Comparison of ENCODE assay signal across 14 cellular contexts in the genomic region with DNA sequence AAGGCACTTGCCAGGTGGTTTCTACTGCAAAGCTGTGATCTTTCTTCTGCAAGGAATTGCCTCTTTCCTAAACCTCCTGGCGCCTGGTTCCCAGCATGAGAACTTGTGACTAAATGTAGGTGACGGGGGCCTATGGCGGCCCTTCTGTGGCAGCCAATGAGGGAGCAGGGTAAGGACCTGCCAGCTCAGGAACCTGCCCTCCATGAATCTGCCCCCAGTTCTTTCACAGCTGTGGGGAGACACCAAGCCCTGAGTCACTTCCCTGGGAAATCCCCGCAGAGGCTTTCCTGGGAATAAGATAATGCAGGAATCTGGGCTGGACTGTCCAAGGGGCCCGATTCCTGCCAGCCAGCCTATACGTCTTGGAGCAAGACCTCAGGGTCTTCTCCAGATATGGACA. TPM values are rescaled to one million over a fixed set of nuclear protein-coding genes. Genes with fewer than 3 reads are reported as not detected.
DNase-seq lines count a peak whose midpoint lies in the region; ATAC-seq, FAIRE-seq and TF ChIP-seq lines count a peak whose summit lies in the region.
"Had no signal": no experiment of that assay in that cellular context is flagged by ENCODE, and none has a peak within 500 bp of the region (broad histone marks: within the 10 kb centered on the region; RNA-seq: fewer than 3 reads in every experiment).

No MANE protein-coding gene starts in this region.

- peak overlapping the region; percentile 34 for H3K27ac ChIP-seq in WERI-Rb-1
- no peak overlapping the region for H3K27ac ChIP-seq in suprapubic skin
- H3K27ac ChIP-seq: gastrocnemius medialis had no signal

- H3K9me3 ChIP-seq in WERI-Rb-1 (ENCODE audit: severe bottlenecking) (no peaks in the 10 kb centered on the region), suprapubic skin (no peaks in the 10 kb centered on the region)
- H3K9me3 ChIP-seq: gastrocnemius medialis had no signal

- intact Hi-C loops in left cardiac atrium (cut with DNase I): no loop called here
- intact Hi-C loops in cardiac septum (cut with DNase I): no loop called here

- peak; percentile 34 for DNase-seq in left cardiac atrium
- DNase-seq in cardiac septum (ENCODE audit: low spot score): no peak
- DNase-seq in WERI-Rb-1: peak; percentile 33
- DNase-seq in glomerular visceral epithelial cell (ENCODE audit: extremely low spot score): peak; percentile 92
- peak; percentile 62 for DNase-seq in urothelium cell line (ENCODE audit: low spot score)
- DNase-seq in suprapubic skin (ENCODE audit: low spot score in 2 of 2): no peak
- DNase-seq: activated CD8-positive, alpha-beta memory T cell treated with anti-CD3 and anti-CD28 coated beads, Interleukin-2, amount 50 U/mL, for 48 hours; gastrocnemius medialis; mesendoderm; NCI-H2029; substantia nigra had no signal

- no peak for FAIRE-seq in urothelium cell line (lab: Jason Lieb, UNC)
- FAIRE-seq: G401.6 had no signal

- no peak for TF ChIP-seq POLR2A in suprapubic skin (IDR thresholded peaks at IDR 0.05)

- 59% methylated on average over 5 of the region's 6 CpGs for whole genome bisulfite sequencing in suprapubic skin

- H3K4me1 ChIP-seq in suprapubic skin: peaks cover 4% of the 10 kb centered on the region
- H3K4me1 ChIP-seq: gastrocnemius medialis had no signal

- ATAC-seq in left cardiac atrium: peak; percentile 66 to 88
- ATAC-seq in GM19351 (IDR thresholded peaks at IDR 0.05; ENCODE audit: unreplicated experiment): no peak
- no peak for ATAC-seq in GM19397 (IDR thresholded peaks at IDR 0.05; ENCODE audit: unreplicated experiment)
- ATAC-seq: gastrocnemius medialis had no signal

- no peaks in the 10 kb centered on the region for H3K27me3 ChIP-seq in WERI-Rb-1 (ENCODE audit: insufficient read depth, low read depth, severe bottlenecking)
- no peaks in the 10 kb centered on the region for H3K27me3 ChIP-seq in suprapubic skin
- H3K27me3 ChIP-seq: gastrocnemius medialis had no signal

- no peak for TF ChIP-seq EP300 in suprapubic skin (IDR thresholded peaks at IDR 0.05)

- no peaks in the 10 kb centered on the region for H3K36me3 ChIP-seq in WERI-Rb-1
- H3K36me3 ChIP-seq in suprapubic skin: no peaks in the 10 kb centered on the region
- H3K36me3 ChIP-seq: gastrocnemius medialis had no signal

- H3K4me3 ChIP-seq in WERI-Rb-1 (ENCODE audit: low read depth, low read length) (no peak overlapping the region), suprapubic skin (no peak overlapping the region)
- H3K4me3 ChIP-seq: gastrocnemius medialis had no signal

- TF ChIP-seq CTCF in WERI-Rb-1 (IDR thresholded peaks at IDR 0.05; ENCODE audit: low read depth, low read length) (no peak), suprapubic skin (IDR thresholded peaks at IDR 0.05) (no peak)

RNA-seq across cellular contexts. Expression of a gene that starts 56.7 kb away (rescaled TPM):
- total RNA-seq in left cardiac atrium (100 to 1,000 TPM; 259 to 314 TPM), cardiac septum (427 TPM), suprapubic skin (100 to 1,000 TPM; 260 to 332 (median 279) TPM)

Comparison
In these comparisons a context has a peak if more than half of its experiments do, and no peak if none do; other contexts are left out.
1. DNase-seq: peak in left cardiac atrium (single experiment), WERI-Rb-1 (single experiment), glomerular visceral epithelial cell (single experiment) and urothelium cell line (single experiment); none in cardiac septum (single experiment) and suprapubic skin (0 of 2).
2. ATAC-seq: peak in left cardiac atrium (2 of 2); none in GM19351 (single experiment) and GM19397 (single experiment).